ENCODE assay signal across 1 cellular context in the genomic region with DNA sequence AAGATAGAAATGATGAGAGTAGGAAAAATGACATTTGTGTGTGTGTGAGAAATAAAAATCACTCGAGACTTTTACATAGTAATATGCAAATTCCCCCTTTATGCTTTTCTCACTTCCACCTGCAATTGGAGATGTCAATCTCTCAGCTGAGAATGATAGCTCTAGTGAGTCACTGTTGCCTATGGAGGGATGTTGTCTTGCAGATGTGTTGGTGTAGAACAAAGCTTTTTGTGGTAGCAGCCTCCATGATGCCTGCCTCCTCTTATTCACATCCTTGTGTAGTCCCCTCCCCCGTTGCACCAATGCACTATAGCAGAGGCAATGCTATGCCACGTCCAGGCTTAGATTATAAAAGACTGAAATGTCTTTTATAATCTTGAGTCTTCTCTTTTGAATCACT.
TF ChIP-seq lines count a peak whose summit lies in the region.

No MANE protein-coding gene starts in this region.

TF ChIP-seq in GM12878, 131 proteins besides CTCF, POLR2A, EP300 and RAD21 (continued from another document):
- TF ChIP-seq, protein P1, sequence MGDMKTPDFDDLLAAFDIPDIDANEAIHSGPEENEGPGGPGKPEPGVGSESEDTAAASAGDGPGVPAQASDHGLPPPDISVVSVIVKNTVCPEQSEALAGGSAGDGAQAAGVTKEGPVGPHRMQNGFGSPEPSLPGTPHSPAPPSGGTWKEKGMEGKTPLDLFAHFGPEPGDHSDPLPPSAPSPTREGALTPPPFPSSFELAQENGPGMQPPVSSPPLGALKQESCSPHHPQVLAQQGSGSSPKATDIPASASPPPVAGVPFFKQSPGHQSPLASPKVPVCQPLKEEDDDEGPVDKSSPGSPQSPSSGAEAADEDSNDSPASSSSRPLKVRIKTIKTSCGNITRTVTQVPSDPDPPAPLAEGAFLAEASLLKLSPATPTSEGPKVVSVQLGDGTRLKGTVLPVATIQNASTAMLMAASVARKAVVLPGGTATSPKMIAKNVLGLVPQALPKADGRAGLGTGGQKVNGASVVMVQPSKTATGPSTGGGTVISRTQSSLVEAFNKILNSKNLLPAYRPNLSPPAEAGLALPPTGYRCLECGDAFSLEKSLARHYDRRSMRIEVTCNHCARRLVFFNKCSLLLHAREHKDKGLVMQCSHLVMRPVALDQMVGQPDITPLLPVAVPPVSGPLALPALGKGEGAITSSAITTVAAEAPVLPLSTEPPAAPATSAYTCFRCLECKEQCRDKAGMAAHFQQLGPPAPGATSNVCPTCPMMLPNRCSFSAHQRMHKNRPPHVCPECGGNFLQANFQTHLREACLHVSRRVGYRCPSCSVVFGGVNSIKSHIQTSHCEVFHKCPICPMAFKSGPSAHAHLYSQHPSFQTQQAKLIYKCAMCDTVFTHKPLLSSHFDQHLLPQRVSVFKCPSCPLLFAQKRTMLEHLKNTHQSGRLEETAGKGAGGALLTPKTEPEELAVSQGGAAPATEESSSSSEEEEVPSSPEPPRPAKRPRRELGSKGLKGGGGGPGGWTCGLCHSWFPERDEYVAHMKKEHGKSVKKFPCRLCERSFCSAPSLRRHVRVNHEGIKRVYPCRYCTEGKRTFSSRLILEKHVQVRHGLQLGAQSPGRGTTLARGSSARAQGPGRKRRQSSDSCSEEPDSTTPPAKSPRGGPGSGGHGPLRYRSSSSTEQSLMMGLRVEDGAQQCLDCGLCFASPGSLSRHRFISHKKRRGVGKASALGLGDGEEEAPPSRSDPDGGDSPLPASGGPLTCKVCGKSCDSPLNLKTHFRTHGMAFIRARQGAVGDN (IDR thresholded peaks at IDR 0.05), result no peak
- TF ChIP-seq NRF1 (conservative IDR thresholded peaks at IDR 0.05; ENCODE audit: low read depth, low read length) (no peak), RUNX3 (IDR thresholded peaks at IDR 0.05; ENCODE audit: low read length) (peak; percentile 31; the same call in 1 of the 2 replicates), NFIC (IDR thresholded peaks at IDR 0.05; ENCODE audit: low read depth, low read length) (no peak; the same call in 1 of the 2 replicates), MEF2B (IDR thresholded peaks at IDR 0.05; ENCODE audit: partially characterized antibody, poor library complexity, severe bottlenecking) (no peak), BHLHE40 (IDR thresholded peaks at IDR 0.05; ENCODE audit: borderline replicate concordance in 1 of 2, low read depth in 2 of 2, low read length in 1 of 2) (0 out of 4 replicates have a peak, but pooled peaks of 1 of the 2 experiments have one; percentile 7), STAT1 (conservative IDR thresholded peaks at IDR 0.05) (no peak), MTA3 (IDR thresholded peaks at IDR 0.05; ENCODE audit: borderline replicate concordance, low read length) (0 out of 2 replicates have a peak, but pooled peaks have one; percentile 73), CREB1 (IDR thresholded peaks at IDR 0.05; ENCODE audit: low read depth) (0 out of 2 replicates have a peak, but pooled peaks have one; percentile 22), MTA2 (IDR thresholded peaks at IDR 0.05; ENCODE audit: low read depth) (no peak), HCFC1 (IDR thresholded peaks at IDR 0.05; ENCODE audit: low read length) (no peak), POLR2AphosphoS2 (IDR thresholded peaks at IDR 0.05; ENCODE audit: low read depth, low read length) (no peak), JUND (IDR thresholded peaks at IDR 0.05; ENCODE audit: low read depth, low read length) (no peak), STAT3 (IDR thresholded peaks at IDR 0.05; ENCODE audit: low read depth, low read length) (no peak), POU2F2 (IDR thresholded peaks at IDR 0.05; ENCODE audit: borderline replicate concordance, low read depth, low read length) (peak; percentile 86), BCL11A (IDR thresholded peaks at IDR 0.05; ENCODE audit: low read depth, low read length) (no peak), JUNB (IDR thresholded peaks at IDR 0.05) (no peak), NFXL1 (IDR thresholded peaks at IDR 0.05; ENCODE audit: borderline replicate concordance) (no peak), ZNF217 (IDR thresholded peaks at IDR 0.05) (no peak), ZSCAN29 (IDR thresholded peaks at IDR 0.05) (no peak), HDGF (IDR thresholded peaks at IDR 0.05) (no peak), TAF1 (IDR thresholded peaks at IDR 0.05; ENCODE audit: borderline replicate concordance, low read depth, low read length) (no peak), EED (IDR thresholded peaks at IDR 0.05; ENCODE audit: low read depth) (peak; percentile 25; the same call in 1 of the 2 replicates), NR2C1 (IDR thresholded peaks at IDR 0.05) (no peak), PML (IDR thresholded peaks at IDR 0.05; ENCODE audit: low read length) (no peak), IRF4 (IDR thresholded peaks at IDR 0.05; ENCODE audit: low read depth, low read length) (no peak), PAX5 (IDR thresholded peaks at IDR 0.05; ENCODE audit: borderline replicate concordance, low read depth, low read length) (no peak), YY1 (IDR thresholded peaks at IDR 0.05; ENCODE audit: low read depth, low read length) (0 out of 2 replicates have a peak, but pooled peaks have one; percentile 44), EZH2 (IDR thresholded peaks at IDR 0.05; ENCODE audit: borderline replicate concordance, control insufficient read depth, low read depth, low read length) (no peak), SMC3 (IDR thresholded peaks at IDR 0.05; ENCODE audit: borderline replicate concordance, low read length) (no peak), SPI1 (IDR thresholded peaks at IDR 0.05; ENCODE audit: borderline replicate concordance, insufficient read depth, low read depth, low read length) (peak; percentile 44; the same call in 1 of the 2 replicates), SUPT20H (IDR thresholded peaks at IDR 0.05; ENCODE audit: borderline replicate concordance, control insufficient read depth, low read depth, low read length) (no peak)
- TF ChIP-seq, protein P2, sequence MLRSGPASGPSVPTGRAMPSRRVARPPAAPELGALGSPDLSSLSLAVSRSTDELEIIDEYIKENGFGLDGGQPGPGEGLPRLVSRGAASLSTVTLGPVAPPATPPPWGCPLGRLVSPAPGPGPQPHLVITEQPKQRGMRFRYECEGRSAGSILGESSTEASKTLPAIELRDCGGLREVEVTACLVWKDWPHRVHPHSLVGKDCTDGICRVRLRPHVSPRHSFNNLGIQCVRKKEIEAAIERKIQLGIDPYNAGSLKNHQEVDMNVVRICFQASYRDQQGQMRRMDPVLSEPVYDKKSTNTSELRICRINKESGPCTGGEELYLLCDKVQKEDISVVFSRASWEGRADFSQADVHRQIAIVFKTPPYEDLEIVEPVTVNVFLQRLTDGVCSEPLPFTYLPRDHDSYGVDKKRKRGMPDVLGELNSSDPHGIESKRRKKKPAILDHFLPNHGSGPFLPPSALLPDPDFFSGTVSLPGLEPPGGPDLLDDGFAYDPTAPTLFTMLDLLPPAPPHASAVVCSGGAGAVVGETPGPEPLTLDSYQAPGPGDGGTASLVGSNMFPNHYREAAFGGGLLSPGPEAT (IDR thresholded peaks at IDR 0.05; ENCODE audit: low read depth), result no peak
- TF ChIP-seq, protein P3, sequence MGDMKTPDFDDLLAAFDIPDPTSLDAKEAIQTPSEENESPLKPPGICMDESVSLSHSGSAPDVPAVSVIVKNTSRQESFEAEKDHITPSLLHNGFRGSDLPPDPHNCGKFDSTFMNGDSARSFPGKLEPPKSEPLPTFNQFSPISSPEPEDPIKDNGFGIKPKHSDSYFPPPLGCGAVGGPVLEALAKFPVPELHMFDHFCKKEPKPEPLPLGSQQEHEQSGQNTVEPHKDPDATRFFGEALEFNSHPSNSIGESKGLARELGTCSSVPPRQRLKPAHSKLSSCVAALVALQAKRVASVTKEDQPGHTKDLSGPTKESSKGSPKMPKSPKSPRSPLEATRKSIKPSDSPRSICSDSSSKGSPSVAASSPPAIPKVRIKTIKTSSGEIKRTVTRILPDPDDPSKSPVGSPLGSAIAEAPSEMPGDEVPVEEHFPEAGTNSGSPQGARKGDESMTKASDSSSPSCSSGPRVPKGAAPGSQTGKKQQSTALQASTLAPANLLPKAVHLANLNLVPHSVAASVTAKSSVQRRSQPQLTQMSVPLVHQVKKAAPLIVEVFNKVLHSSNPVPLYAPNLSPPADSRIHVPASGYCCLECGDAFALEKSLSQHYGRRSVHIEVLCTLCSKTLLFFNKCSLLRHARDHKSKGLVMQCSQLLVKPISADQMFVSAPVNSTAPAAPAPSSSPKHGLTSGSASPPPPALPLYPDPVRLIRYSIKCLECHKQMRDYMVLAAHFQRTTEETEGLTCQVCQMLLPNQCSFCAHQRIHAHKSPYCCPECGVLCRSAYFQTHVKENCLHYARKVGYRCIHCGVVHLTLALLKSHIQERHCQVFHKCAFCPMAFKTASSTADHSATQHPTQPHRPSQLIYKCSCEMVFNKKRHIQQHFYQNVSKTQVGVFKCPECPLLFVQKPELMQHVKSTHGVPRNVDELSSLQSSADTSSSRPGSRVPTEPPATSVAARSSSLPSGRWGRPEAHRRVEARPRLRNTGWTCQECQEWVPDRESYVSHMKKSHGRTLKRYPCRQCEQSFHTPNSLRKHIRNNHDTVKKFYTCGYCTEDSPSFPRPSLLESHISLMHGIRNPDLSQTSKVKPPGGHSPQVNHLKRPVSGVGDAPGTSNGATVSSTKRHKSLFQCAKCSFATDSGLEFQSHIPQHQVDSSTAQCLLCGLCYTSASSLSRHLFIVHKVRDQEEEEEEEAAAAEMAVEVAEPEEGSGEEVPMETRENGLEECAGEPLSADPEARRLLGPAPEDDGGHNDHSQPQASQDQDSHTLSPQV (IDR thresholded peaks at IDR 0.05), result no peak
- TF ChIP-seq, protein P4, sequence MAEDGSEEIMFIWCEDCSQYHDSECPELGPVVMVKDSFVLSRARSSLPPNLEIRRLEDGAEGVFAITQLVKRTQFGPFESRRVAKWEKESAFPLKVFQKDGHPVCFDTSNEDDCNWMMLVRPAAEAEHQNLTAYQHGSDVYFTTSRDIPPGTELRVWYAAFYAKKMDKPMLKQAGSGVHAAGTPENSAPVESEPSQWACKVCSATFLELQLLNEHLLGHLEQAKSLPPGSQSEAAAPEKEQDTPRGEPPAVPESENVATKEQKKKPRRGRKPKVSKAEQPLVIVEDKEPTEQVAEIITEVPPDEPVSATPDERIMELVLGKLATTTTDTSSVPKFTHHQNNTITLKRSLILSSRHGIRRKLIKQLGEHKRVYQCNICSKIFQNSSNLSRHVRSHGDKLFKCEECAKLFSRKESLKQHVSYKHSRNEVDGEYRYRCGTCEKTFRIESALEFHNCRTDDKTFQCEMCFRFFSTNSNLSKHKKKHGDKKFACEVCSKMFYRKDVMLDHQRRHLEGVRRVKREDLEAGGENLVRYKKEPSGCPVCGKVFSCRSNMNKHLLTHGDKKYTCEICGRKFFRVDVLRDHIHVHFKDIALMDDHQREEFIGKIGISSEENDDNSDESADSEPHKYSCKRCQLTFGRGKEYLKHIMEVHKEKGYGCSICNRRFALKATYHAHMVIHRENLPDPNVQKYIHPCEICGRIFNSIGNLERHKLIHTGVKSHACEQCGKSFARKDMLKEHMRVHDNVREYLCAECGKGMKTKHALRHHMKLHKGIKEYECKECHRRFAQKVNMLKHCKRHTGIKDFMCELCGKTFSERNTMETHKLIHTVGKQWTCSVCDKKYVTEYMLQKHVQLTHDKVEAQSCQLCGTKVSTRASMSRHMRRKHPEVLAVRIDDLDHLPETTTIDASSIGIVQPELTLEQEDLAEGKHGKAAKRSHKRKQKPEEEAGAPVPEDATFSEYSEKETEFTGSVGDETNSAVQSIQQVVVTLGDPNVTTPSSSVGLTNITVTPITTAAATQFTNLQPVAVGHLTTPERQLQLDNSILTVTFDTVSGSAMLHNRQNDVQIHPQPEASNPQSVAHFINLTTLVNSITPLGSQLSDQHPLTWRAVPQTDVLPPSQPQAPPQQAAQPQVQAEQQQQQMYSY (CRISPR knock-in tag; IDR thresholded peaks at IDR 0.05), result no peak
- TF ChIP-seq, protein P5, sequence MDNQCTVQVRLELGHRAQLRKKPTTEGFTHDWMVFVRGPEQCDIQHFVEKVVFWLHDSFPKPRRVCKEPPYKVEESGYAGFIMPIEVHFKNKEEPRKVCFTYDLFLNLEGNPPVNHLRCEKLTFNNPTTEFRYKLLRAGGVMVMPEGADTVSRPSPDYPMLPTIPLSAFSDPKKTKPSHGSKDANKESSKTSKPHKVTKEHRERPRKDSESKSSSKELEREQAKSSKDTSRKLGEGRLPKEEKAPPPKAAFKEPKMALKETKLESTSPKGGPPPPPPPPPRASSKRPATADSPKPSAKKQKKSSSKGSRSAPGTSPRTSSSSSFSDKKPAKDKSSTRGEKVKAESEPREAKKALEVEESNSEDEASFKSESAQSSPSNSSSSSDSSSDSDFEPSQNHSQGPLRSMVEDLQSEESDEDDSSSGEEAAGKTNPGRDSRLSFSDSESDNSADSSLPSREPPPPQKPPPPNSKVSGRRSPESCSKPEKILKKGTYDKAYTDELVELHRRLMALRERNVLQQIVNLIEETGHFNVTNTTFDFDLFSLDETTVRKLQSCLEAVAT (IDR thresholded peaks at IDR 0.05), result no peak
- TF ChIP-seq, protein P6, sequence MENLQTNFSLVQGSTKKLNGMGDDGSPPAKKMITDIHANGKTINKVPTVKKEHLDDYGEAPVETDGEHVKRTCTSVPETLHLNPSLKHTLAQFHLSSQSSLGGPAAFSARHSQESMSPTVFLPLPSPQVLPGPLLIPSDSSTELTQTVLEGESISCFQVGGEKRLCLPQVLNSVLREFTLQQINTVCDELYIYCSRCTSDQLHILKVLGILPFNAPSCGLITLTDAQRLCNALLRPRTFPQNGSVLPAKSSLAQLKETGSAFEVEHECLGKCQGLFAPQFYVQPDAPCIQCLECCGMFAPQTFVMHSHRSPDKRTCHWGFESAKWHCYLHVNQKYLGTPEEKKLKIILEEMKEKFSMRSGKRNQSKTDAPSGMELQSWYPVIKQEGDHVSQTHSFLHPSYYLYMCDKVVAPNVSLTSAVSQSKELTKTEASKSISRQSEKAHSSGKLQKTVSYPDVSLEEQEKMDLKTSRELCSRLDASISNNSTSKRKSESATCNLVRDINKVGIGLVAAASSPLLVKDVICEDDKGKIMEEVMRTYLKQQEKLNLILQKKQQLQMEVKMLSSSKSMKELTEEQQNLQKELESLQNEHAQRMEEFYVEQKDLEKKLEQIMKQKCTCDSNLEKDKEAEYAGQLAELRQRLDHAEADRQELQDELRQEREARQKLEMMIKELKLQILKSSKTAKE (IDR thresholded peaks at IDR 0.05; ENCODE audit: low read depth, poor library complexity, severe bottlenecking), result no peak
- TF ChIP-seq, protein P7, sequence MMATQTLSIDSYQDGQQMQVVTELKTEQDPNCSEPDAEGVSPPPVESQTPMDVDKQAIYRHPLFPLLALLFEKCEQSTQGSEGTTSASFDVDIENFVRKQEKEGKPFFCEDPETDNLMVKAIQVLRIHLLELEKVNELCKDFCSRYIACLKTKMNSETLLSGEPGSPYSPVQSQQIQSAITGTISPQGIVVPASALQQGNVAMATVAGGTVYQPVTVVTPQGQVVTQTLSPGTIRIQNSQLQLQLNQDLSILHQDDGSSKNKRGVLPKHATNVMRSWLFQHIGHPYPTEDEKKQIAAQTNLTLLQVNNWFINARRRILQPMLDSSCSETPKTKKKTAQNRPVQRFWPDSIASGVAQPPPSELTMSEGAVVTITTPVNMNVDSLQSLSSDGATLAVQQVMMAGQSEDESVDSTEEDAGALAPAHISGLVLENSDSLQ (IDR thresholded peaks at IDR 0.05), result peak; percentile 85
TF ChIP-seq in GM12878: peak in this region for 9.
